Comparison of ENCODE assay signal across 12 cellular contexts in the genomic region with DNA sequence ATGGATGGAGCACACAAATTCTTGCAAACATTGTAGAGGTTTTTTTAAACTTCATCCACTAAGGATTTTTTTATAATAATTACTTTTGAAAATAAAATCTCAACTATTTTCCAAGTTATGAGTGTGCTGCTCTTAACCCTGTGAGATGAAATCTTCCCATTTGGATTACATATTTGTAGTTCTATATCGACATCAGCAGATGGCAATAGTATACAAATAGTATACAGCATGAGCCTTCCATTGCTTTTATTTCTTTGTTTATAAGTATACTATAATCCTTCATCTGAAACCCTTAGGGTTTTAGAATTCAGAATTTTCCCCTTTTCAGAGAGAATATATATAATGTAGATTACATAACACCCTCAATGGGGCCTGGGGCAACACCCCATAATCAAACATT.
DNase-seq lines count a peak whose midpoint lies in the region; ATAC-seq, FAIRE-seq and TF ChIP-seq lines count a peak whose summit lies in the region.
"Had no signal": no experiment of that assay in that cellular context is flagged by ENCODE, and none has a peak within 500 bp of the region (broad histone marks: within the 10 kb centered on the region; RNA-seq: fewer than 3 reads in every experiment).

No MANE protein-coding gene starts in this region.

- intact Hi-C loops in OCI-LY7 (cut with micrococcal nuclease; ENCODE audit: unreplicated experiment): no loop called here

- CTCF ChIA-PET in OCI-LY7 (lab: Charles Lee; ENCODE audit: unreplicated experiment): no interaction called here

- H3K9me2 ChIP-seq in OCI-LY7 (ENCODE audit: insufficient read depth, low read length): no peaks in the 10 kb centered on the region

- H3K4me1 ChIP-seq in OCI-LY7 (ENCODE audit: insufficient read depth, low read length, poor library complexity, severe bottlenecking): no peaks in the 10 kb centered on the region

- no peak overlapping the region for H2AFZ ChIP-seq in OCI-LY7 (ENCODE audit: low read length)

- H3K4me2 ChIP-seq in OCI-LY7 (ENCODE audit: low read length): no peak overlapping the region

- BruUV-seq in OCI-LY7 (replicated peaks; lab: Mats Ljungman, UMichigan): no TSS peak

- POLR2A ChIA-PET in OCI-LY7 (lab: Charles Lee): interaction anchor here (0.6 kb wide), 1 partner anchor 221 kb away, joined by 3 read pairs; no protein-coding TSS in a partner anchor

- peaks cover 10% of the 10 kb centered on the region; the same call in 1 of the 2 replicates for H3K36me3 ChIP-seq in OCI-LY7 (ENCODE audit: insufficient read depth, low read length)

- H3K79me2 ChIP-seq in OCI-LY7 (ENCODE audit: insufficient read depth, low read depth, low read length): no peaks in the 10 kb centered on the region

- H4K20me1 ChIP-seq in OCI-LY7 (ENCODE audit: insufficient read depth, low read length): no peaks in the 10 kb centered on the region

- peak; percentile 57 for DNase-seq in DMS53 (lab: John Stamatoyannopoulos, UW)
- no peak for DNase-seq in OCI-LY7 (ENCODE audit: low spot score)
- peak; percentile 8 for DNase-seq in fibroblast of pulmonary artery (ENCODE audit: low read depth)
- DNase-seq in GDM1 (lab: John Stamatoyannopoulos, UW): no peak
- DNase-seq in T-helper 2 cell: no peak
- no peak for DNase-seq in NCI-H526 treated with DMSO at 0.1 percent for 48 hours (lab: John Stamatoyannopoulos, UW)
- DNase-seq: activated CD8-positive, alpha-beta memory T cell treated with anti-CD3 and anti-CD28 coated beads, Interleukin-2, amount 50 U/mL, for 4 hours; hypothalamus; NCI-H1417 treated with DMSO at 0.1 percent for 48 hours had no signal

- no peak overlapping the region for H3K4me3 ChIP-seq in OCI-LY7 (ENCODE audit: low read depth, low read length, poor library complexity, severe bottlenecking)
- H3K4me3 ChIP-seq in fibroblast of pulmonary artery (replicated peaks; ENCODE audit: low read depth, low read length): no peak overlapping the region

- TF ChIP-seq CTCF in OCI-LY7 (conservative IDR thresholded peaks at IDR 0.05; ENCODE audit: low read length) (peak; percentile 41; the same call in 1 of the 2 replicates), fibroblast of pulmonary artery (IDR thresholded peaks at IDR 0.05; ENCODE audit: low read length, missing control alignments) (peak; percentile 4)

- no peak for ATAC-seq in HG02870 (IDR thresholded peaks at IDR 0.05; ENCODE audit: unreplicated experiment)

- no peaks in the 10 kb centered on the region for H3K9me3 ChIP-seq in OCI-LY7 (ENCODE audit: low read length)

- FAIRE-seq in A204.1 (lab: Jason Lieb, UNC): peak; percentile 98

- no peak overlapping the region for H3K27ac ChIP-seq in OCI-LY7 (ENCODE audit: low read depth, low read length, poor library complexity, severe bottlenecking)
- H3K27ac ChIP-seq: HL-60 had no signal

Comparison
In these comparisons a context has a peak if more than half of its experiments do, and no peak if none do; other contexts are left out.
1. DNase-seq: peak in DMS53 (single experiment) and fibroblast of pulmonary artery (single experiment); none in OCI-LY7 (single experiment), GDM1 (single experiment), T-helper 2 cell (0 of 5) and NCI-H526 treated with DMSO at 0.1 percent for 48 hours (single experiment).